ENCODE assay signal across 28 cellular contexts in genomic region chr6:129519750-129520149, GRCh38.
"Had no signal": no experiment of that assay in that cellular context is flagged by ENCODE, and none has a peak within 500 bp of the region (broad histone marks: within the 10 kb centered on the region; RNA-seq: fewer than 3 reads in every experiment).

No MANE protein-coding gene starts in this region.

- H3K27me3 ChIP-seq: colonic mucosa, dorsolateral prefrontal cortex, esophagus muscularis mucosa, esophagus squamous epithelium, foreskin keratinocyte, gastrocnemius medialis, gastroesophageal sphincter, heart left ventricle, heart right ventricle had no signal

- DNase-seq: colonic mucosa; cortex of kidney; dermis blood vessel endothelial cell; dorsolateral prefrontal cortex; effector CD4-positive, alpha-beta T cell; effector CD8-positive, alpha-beta T cell; effector memory CD4-positive, alpha-beta T cell; effector memory CD8-positive, alpha-beta T cell; endodermal cell; erythroblast; esophagus squamous epithelium; foreskin fibroblast; foreskin keratinocyte; foreskin melanocyte; gastrocnemius medialis; glutamatergic neuron; head of caudate nucleus; heart left ventricle; heart right ventricle had no signal

- H3K27ac ChIP-seq: colonic mucosa, coronary artery, dorsolateral prefrontal cortex, epithelial cell of prostate, esophagus muscularis mucosa, esophagus squamous epithelium, foreskin keratinocyte, gastrocnemius medialis, gastroesophageal sphincter, heart left ventricle, heart right ventricle had no signal

- FAIRE-seq: colon, endometrium, endothelial cell of umbilical vein, frontal cortex had no signal

- H3K4me3 ChIP-seq: colonic mucosa, coronary artery, dorsolateral prefrontal cortex, esophagus muscularis mucosa, esophagus squamous epithelium, gastrocnemius medialis, gastroesophageal sphincter, heart left ventricle, heart right ventricle had no signal

- H3K4me1 ChIP-seq: colonic mucosa, esophagus muscularis mucosa, esophagus squamous epithelium, gastroesophageal sphincter had no signal

- ATAC-seq: effector memory CD8-positive, alpha-beta T cell; esophagus mucosa; foreskin keratinocyte; gastrocnemius medialis; gastroesophageal sphincter had no signal

- H3K9me3 ChIP-seq: colonic mucosa, esophagus muscularis mucosa, esophagus squamous epithelium, gastrocnemius medialis, gastroesophageal sphincter, heart left ventricle, heart right ventricle had no signal

- H3K36me3 ChIP-seq: colonic mucosa, gastrocnemius medialis had no signal
